Comparison of ENCODE assay signal across 8 cellular contexts in the genomic region with DNA sequence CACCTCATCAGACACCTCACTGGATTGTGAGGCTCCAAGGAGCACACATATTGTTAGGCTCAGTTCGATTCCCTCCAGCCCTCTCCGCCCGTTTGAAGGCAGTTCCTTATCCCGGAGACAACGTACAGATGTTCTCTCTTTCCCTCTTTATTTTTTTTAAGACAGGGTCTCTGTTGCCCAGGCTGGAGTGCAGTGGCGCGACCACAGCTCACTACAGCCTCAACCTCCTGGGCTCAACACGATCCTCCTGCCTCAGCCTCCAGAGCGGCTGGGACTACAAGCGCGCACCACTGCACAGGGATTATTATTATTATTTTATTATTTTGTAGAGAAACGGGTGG. TPM values are rescaled to one million over a fixed set of nuclear protein-coding genes. Genes with fewer than 3 reads are reported as not detected.
A peak's percentile ranks its signal among the peaks of the same experiment; 100 is the strongest.
DNase-seq lines count a peak whose midpoint lies in the region; TF ChIP-seq lines count a peak whose summit lies in the region.

No MANE protein-coding gene starts in this region.

- H3K4me2 ChIP-seq in trophoblast cell (ENCODE audit: low read length), result peak overlapping the region; percentile 69

- H3K27me3 ChIP-seq in esophagus squamous epithelium (no peaks in the 10 kb centered on the region), trophoblast cell (ENCODE audit: insufficient read depth, low read length) (no peaks in the 10 kb centered on the region)

- CTCF ChIA-PET in RWPE1 (lab: Yijun Ruan, JAX), result interaction anchor here (0.6 to 2.0 kb wide), 3 partner anchors 25 to 878 kb away, joined by 3 to 15 read pairs (median 3); no protein-coding TSS in a partner anchor

- no peak overlapping the region for H3K14ac ChIP-seq in trophoblast cell (ENCODE audit: low read length)

- no peak overlapping the region for H3K4ac ChIP-seq in trophoblast cell (ENCODE audit: low read depth, low read length)

- H3K4me3 ChIP-seq in GM12864 (ENCODE audit: low read depth, low read length) (peak overlapping the region; percentile 92), esophagus squamous epithelium (peak overlapping the region; percentile 56 to 86 (median 70)), trophoblast cell (ENCODE audit: low read depth, low read length) (peak overlapping the region; percentile 83)

- peak overlapping the region; percentile 92 for H4K12ac ChIP-seq in trophoblast cell (ENCODE audit: low read depth, low read length)

- TF ChIP-seq CTCF in GM12864 (IDR thresholded peaks at IDR 0.05; ENCODE audit: low read depth, low read length, missing control alignments) (no peak), RWPE1 (conservative IDR thresholded peaks at IDR 0.05; ENCODE audit: low read depth) (no peak), esophagus squamous epithelium (IDR thresholded peaks at IDR 0.05) (no peak)

- H2AK5ac ChIP-seq in trophoblast cell (ENCODE audit: low read length), result peak overlapping the region; percentile 53

- peak overlapping the region; percentile 94 for H4K8ac ChIP-seq in trophoblast cell (ENCODE audit: low read depth, low read length)

- no peak overlapping the region for H2BK5ac ChIP-seq in trophoblast cell (ENCODE audit: low read depth, low read length, poor library complexity)

- H2BK12ac ChIP-seq in trophoblast cell (ENCODE audit: low read length), result no peak overlapping the region

- H3K9ac ChIP-seq in trophoblast cell (ENCODE audit: low read length), result no peak overlapping the region

- intact Hi-C loops in esophagus squamous epithelium (cut with DNase I), result no loop called here

- H4K91ac ChIP-seq in trophoblast cell (ENCODE audit: low read depth, low read length), result no peak overlapping the region

- peaks cover 5% of the 10 kb centered on the region for H3K79me1 ChIP-seq in trophoblast cell (ENCODE audit: low read length)

- peaks cover 2% of the 10 kb centered on the region for H3K79me2 ChIP-seq in trophoblast cell (ENCODE audit: control insufficient read depth, insufficient read depth, low read length, poor library complexity)

- no peak for DNase-seq in GM12864 (ENCODE audit: low read depth)
- DNase-seq in RWPE1 (ENCODE audit: low spot score), result no peak
- DNase-seq in esophagus squamous epithelium (lab: John Stamatoyannopoulos, UW), result no peak
- peak in 1 of 2 donors; percentile 46 for DNase-seq in trophoblast cell
- DNase-seq in activated effector memory CD4-positive, alpha-beta T cell treated with anti-CD3 and anti-CD28 coated beads, Interleukin-2, amount 50 U/mL, for 16 hours, result no peak
- DNase-seq in NCI-H774 (lab: John Stamatoyannopoulos, UW), result no peak
- DNase-seq in NCI-H82 treated with DMSO at 0.1 percent for 48 hours (lab: John Stamatoyannopoulos, UW; ENCODE audit: unreplicated experiment), result no peak
- no peak for DNase-seq in KG1 (lab: John Stamatoyannopoulos, UW)

- WGBS in esophagus squamous epithelium, 2 donors, result 39 to 52% methylated on average over 11 to 12 of the region's 12 CpGs
- no CpG with 5 or more reads among the region's 12 CpGs for WGBS in trophoblast cell (ENCODE audit: extremely low coverage, insufficient coverage, insufficient read length)

- no peak overlapping the region for H3K18ac ChIP-seq in trophoblast cell (ENCODE audit: low read length)

- H3K4me1 ChIP-seq in esophagus squamous epithelium, result peaks cover 8 to 19% (median 12%) of the 10 kb centered on the region in 3 donors
- peaks cover 11 to 13% of the 10 kb centered on the region in 2 experiments for H3K4me1 ChIP-seq in trophoblast cell (ENCODE audit: control insufficient read depth in 1 of 2, insufficient read depth in 2 of 2, low read length in 2 of 2)

- peak overlapping the region; percentile 87 for H2AFZ ChIP-seq in trophoblast cell (ENCODE audit: insufficient read depth, low read length, poor library complexity)

- no peaks in the 10 kb centered on the region for H3K9me3 ChIP-seq in esophagus squamous epithelium
- H3K9me3 ChIP-seq in trophoblast cell (ENCODE audit: insufficient read depth, low read depth, low read length), result no peaks in the 10 kb centered on the region

- H3K36me3 ChIP-seq in esophagus squamous epithelium (no peaks in the 10 kb centered on the region), trophoblast cell (ENCODE audit: control insufficient read depth in 1 of 2, insufficient read depth in 2 of 2, low read length in 2 of 2) (peaks cover 15 to 17% of the 10 kb centered on the region in 2 experiments)

- no peak for TF ChIP-seq POLR2A in esophagus squamous epithelium (IDR thresholded peaks at IDR 0.05)

- no peak overlapping the region for H2BK120ac ChIP-seq in trophoblast cell (ENCODE audit: insufficient read depth, low read length, poor library complexity)

- POLR2A ChIA-PET in RWPE1 (lab: Yijun Ruan, JAX; ENCODE audit: low non-redundant PET), result interaction anchor here (0.6 to 1.1 kb wide), 2 partner anchors 16 to 38 kb away, joined by 3 to 5 read pairs; no protein-coding TSS in a partner anchor

- H3K27ac ChIP-seq in RWPE1 (peak overlapping the region; percentile 78), esophagus squamous epithelium (peak overlapping the region; percentile 76 to 83 (median 79)), trophoblast cell (ENCODE audit: low read depth, low read length) (no peak overlapping the region)

- no peak overlapping the region for H3K23ac ChIP-seq in trophoblast cell (ENCODE audit: low read length)

RNA-seq across cellular contexts. Expression of a gene that starts 0.7 kb away (rescaled TPM):
- 10 to 100 TPM in 2 of 4 donors, 1 to 10 TPM in 2; 4.6 to 17.5 (median 8.8) TPM for total RNA-seq in esophagus squamous epithelium
- polyA plus RNA-seq in trophoblast cell (2013), result 36.9 and 42.9 TPM in 2 replicates

RNA-seq across cellular contexts. Expression of a gene that starts 14.7 kb away (rescaled TPM):
- not detected for total RNA-seq in esophagus squamous epithelium
- polyA plus RNA-seq in trophoblast cell (2013), result 0.04 TPM in 2 replicates

RNA-seq across cellular contexts. Expression of a gene that starts 24.4 kb away (rescaled TPM):
- under 1 TPM in 2 of 4 donors, not detected in 2; 0.18 to 0.53 TPM for total RNA-seq in esophagus squamous epithelium
- polyA plus RNA-seq in trophoblast cell (2013), result 1.1 and 1.3 TPM in 2 replicates

RNA-seq across cellular contexts. Expression of a gene that starts 27.4 kb away (rescaled TPM):
- under 1 TPM in 1 of 4 donors, not detected in 3; 0.57 TPM for total RNA-seq in esophagus squamous epithelium
- 0.03 and 0.08 TPM in 2 replicates for polyA plus RNA-seq in trophoblast cell (2013)

RNA-seq across cellular contexts. Expression of a gene that starts 44.9 kb away (rescaled TPM):
- 1 to 10 TPM; 4.8 to 9.8 (median 8.5) TPM for total RNA-seq in esophagus squamous epithelium
- polyA plus RNA-seq in trophoblast cell (2013), result 32.4 and 34.0 TPM in 2 replicates
